14 cellular contexts compared by ENCODE assay signal in genomic region chr1:10671090-10671489, GRCh38.
A peak's percentile ranks its signal among the peaks of the same experiment; 100 is the strongest.
DNase-seq lines count a peak whose midpoint lies in the region; ATAC-seq and TF ChIP-seq lines count a peak whose summit lies in the region.
"Had no signal": no experiment of that assay in that cellular context is flagged by ENCODE, and none has a peak within 500 bp of the region (broad histone marks: within the 10 kb centered on the region; RNA-seq: fewer than 3 reads in every experiment).

No MANE protein-coding gene starts in this region.

- H3K9me3 ChIP-seq in upper lobe of left lung = no peaks in the 10 kb centered on the region
- no peaks in the 10 kb centered on the region for H3K9me3 ChIP-seq in SJCRH30 (replicated peaks)
- H3K9me3 ChIP-seq: Caco-2, heart left ventricle had no signal

- peak overlapping the region; percentile 65 to 97 (median 88) for H3K27ac ChIP-seq in upper lobe of left lung
- H3K27ac ChIP-seq in SJCRH30 = no peak overlapping the region

- H3K27me3 ChIP-seq in upper lobe of left lung = no peaks in the 10 kb centered on the region
- peaks cover 15% of the 10 kb centered on the region; the same call in 1 of the 2 replicates for H3K27me3 ChIP-seq in SJCRH30
- H3K27me3 ChIP-seq: heart left ventricle had no signal

- H3K4me1 ChIP-seq in upper lobe of left lung (peaks cover 76 to 98% (median 84%) of the 10 kb centered on the region in 4 donors), SJCRH30 (peaks cover 20% of the 10 kb centered on the region)
- H3K4me1 ChIP-seq: Caco-2 had no signal

- CTCF ChIA-PET in WTC11 (lab: Charles Lee) = no interaction called here

- no peaks in the 10 kb centered on the region for H3K36me3 ChIP-seq in upper lobe of left lung
- H3K36me3 ChIP-seq in SJCRH30 = no peaks in the 10 kb centered on the region
- H3K36me3 ChIP-seq: heart left ventricle had no signal

- H3K9me3 Mint-ChIP-seq in WTC11 = no peaks in the 10 kb centered on the region
- no peaks in the 10 kb centered on the region for H3K9me3 Mint-ChIP-seq in mesothelial cell of epicardium
- H3K9me3 Mint-ChIP-seq: activated CD4-positive, alpha-beta memory T cell treated with anti-CD3 and anti-CD28 coated beads, Interleukin-2, amount 10 ng/mL, durations not matched to agents 7 days and 5 days had no signal

- H3K4me3 Mint-ChIP-seq in WTC11 = no peak overlapping the region
- peak overlapping the region; percentile 3 for H3K4me3 Mint-ChIP-seq in mesothelial cell of epicardium
- H3K4me3 Mint-ChIP-seq: activated CD4-positive, alpha-beta memory T cell treated with anti-CD3 and anti-CD28 coated beads, Interleukin-2, amount 10 ng/mL, durations not matched to agents 7 days and 5 days had no signal

- no peak overlapping the region for H3K4me3 ChIP-seq in upper lobe of left lung
- no peak overlapping the region for H3K4me3 ChIP-seq in SJCRH30
- H3K4me3 ChIP-seq: heart left ventricle had no signal

- H3K27me3 Mint-ChIP-seq in WTC11 (ENCODE audit: low read depth) (no peaks in the 10 kb centered on the region), mesothelial cell of epicardium (ENCODE audit: low read depth) (no peaks in the 10 kb centered on the region)
- H3K27me3 Mint-ChIP-seq: activated CD4-positive, alpha-beta memory T cell treated with anti-CD3 and anti-CD28 coated beads, Interleukin-2, amount 10 ng/mL, durations not matched to agents 7 days and 5 days had no signal

- DNase-seq in SHP77 (lab: John Stamatoyannopoulos, UW) (peak; percentile 23 to 57), SHP77 treated with DMSO at 0.1 percent for 48 hours (lab: John Stamatoyannopoulos, UW) (no peak), WTC11 (ENCODE audit: low spot score) (no peak), mesothelial cell of epicardium (ENCODE audit: low spot score in 2 of 2, unreplicated experiment in 2 of 2) (no peak), upper lobe of left lung (no peak), SKM-1 (lab: John Stamatoyannopoulos, UW; ENCODE audit: unreplicated experiment) (no peak), SJCRH30 (no peak)
- DNase-seq: activated CD4-positive, alpha-beta memory T cell treated with anti-CD3 and anti-CD28 coated beads, Interleukin-2, amount 10 ng/mL, durations not matched to agents 7 days and 5 days; Caco-2; heart left ventricle; kidney glomerular epithelial cell; NCI-H2107 had no signal

- POLR2A ChIA-PET in WTC11 (lab: Charles Lee) = no interaction called here

- no peak for TF ChIP-seq POLR2A in upper lobe of left lung (IDR thresholded peaks at IDR 0.05)

- TF ChIP-seq EP300 in upper lobe of left lung (IDR thresholded peaks at IDR 0.05) = no peak

- H3K27ac Mint-ChIP-seq in WTC11 = peak overlapping the region; percentile 87; the same call in 1 of the 2 replicates
- H3K27ac Mint-ChIP-seq in mesothelial cell of epicardium = no peak overlapping the region
- H3K27ac Mint-ChIP-seq: activated CD4-positive, alpha-beta memory T cell treated with anti-CD3 and anti-CD28 coated beads, Interleukin-2, amount 10 ng/mL, durations not matched to agents 7 days and 5 days; progenitor cell of endocrine pancreas had no signal

- TF ChIP-seq CTCF in WTC11 (IDR thresholded peaks at IDR 0.05) = no peak
- TF ChIP-seq CTCF in mesothelial cell of epicardium (IDR thresholded peaks at IDR 0.05; ENCODE audit: unreplicated experiment) = no peak
- no peak for TF ChIP-seq CTCF in upper lobe of left lung (IDR thresholded peaks at IDR 0.05)

- no peak for ATAC-seq in WTC11
- no peak for ATAC-seq in upper lobe of left lung (ENCODE audit: low FRiP score in 2 of 2)
- ATAC-seq in HG02852 (IDR thresholded peaks at IDR 0.05; ENCODE audit: unreplicated experiment) = no peak

- H3K36me3 Mint-ChIP-seq in WTC11 (no peaks in the 10 kb centered on the region), mesothelial cell of epicardium (no peaks in the 10 kb centered on the region)

- WGBS in upper lobe of left lung, 2 donors = 69 to 74% methylated on average over 11 to 18 of the region's 18 CpGs

- H3K4me1 Mint-ChIP-seq in WTC11 = peaks cover 16% of the 10 kb centered on the region
- H3K4me1 Mint-ChIP-seq in mesothelial cell of epicardium = peaks cover 41% of the 10 kb centered on the region
- H3K4me1 Mint-ChIP-seq: activated CD4-positive, alpha-beta memory T cell treated with anti-CD3 and anti-CD28 coated beads, Interleukin-2, amount 10 ng/mL, durations not matched to agents 7 days and 5 days had no signal

TF ChIP-seq in WTC11, 78 proteins besides CTCF, POLR2A, EP300 and RAD21:
- TF ChIP-seq NFYB (CRISPR knock-in tag; conservative IDR thresholded peaks at IDR 0.05; ENCODE audit: low read depth) (no peak), KAT7 (CRISPR knock-in tag; IDR thresholded peaks at IDR 0.05; ENCODE audit: borderline replicate concordance) (no peak), ZSCAN18 (CRISPR knock-in tag; IDR thresholded peaks at IDR 0.05) (no peak), STAT6 (CRISPR knock-in tag; conservative IDR thresholded peaks at IDR 0.05; ENCODE audit: low read depth) (no peak), ZNF263 (CRISPR knock-in tag; IDR thresholded peaks at IDR 0.05; ENCODE audit: low read depth) (no peak), HMGXB4 (CRISPR knock-in tag; IDR thresholded peaks at IDR 0.05) (no peak)
- TF ChIP-seq, protein P1, sequence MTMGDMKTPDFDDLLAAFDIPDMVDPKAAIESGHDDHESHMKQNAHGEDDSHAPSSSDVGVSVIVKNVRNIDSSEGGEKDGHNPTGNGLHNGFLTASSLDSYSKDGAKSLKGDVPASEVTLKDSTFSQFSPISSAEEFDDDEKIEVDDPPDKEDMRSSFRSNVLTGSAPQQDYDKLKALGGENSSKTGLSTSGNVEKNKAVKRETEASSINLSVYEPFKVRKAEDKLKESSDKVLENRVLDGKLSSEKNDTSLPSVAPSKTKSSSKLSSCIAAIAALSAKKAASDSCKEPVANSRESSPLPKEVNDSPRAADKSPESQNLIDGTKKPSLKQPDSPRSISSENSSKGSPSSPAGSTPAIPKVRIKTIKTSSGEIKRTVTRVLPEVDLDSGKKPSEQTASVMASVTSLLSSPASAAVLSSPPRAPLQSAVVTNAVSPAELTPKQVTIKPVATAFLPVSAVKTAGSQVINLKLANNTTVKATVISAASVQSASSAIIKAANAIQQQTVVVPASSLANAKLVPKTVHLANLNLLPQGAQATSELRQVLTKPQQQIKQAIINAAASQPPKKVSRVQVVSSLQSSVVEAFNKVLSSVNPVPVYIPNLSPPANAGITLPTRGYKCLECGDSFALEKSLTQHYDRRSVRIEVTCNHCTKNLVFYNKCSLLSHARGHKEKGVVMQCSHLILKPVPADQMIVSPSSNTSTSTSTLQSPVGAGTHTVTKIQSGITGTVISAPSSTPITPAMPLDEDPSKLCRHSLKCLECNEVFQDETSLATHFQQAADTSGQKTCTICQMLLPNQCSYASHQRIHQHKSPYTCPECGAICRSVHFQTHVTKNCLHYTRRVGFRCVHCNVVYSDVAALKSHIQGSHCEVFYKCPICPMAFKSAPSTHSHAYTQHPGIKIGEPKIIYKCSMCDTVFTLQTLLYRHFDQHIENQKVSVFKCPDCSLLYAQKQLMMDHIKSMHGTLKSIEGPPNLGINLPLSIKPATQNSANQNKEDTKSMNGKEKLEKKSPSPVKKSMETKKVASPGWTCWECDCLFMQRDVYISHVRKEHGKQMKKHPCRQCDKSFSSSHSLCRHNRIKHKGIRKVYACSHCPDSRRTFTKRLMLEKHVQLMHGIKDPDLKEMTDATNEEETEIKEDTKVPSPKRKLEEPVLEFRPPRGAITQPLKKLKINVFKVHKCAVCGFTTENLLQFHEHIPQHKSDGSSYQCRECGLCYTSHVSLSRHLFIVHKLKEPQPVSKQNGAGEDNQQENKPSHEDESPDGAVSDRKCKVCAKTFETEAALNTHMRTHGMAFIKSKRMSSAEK (CRISPR knock-in tag; IDR thresholded peaks at IDR 0.05; ENCODE audit: borderline replicate concordance) = no peak

Comparison
In these comparisons a context has a peak if more than half of its experiments do, and no peak if none do; other contexts are left out.
1. DNase-seq: peak in SHP77 (2 of 2); none in SHP77 treated with DMSO at 0.1 percent for 48 hours (single experiment), WTC11 (single experiment), mesothelial cell of epicardium (0 of 2), upper lobe of left lung (0 of 2), SKM-1 (single experiment) and SJCRH30 (0 of 2).